7 cellular contexts compared by ENCODE assay signal in the genomic region with DNA sequence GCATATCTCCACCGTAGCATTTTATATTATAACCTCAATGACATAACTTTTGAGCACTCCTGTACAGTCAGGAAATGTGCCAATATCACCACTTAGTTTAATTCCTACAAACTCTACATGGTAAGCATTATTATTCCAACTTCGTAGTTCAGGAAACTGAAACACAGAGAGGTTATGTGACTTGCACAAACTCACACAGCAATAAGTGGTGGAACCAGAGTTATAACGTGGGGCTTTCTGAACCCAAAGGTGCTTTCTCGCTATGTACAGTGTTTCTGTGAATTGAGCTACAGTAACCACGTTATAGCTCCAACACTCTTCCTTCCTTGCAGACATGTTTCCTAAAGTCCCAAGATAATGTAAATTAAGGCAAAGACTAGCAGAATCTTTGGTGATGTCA.
"Had no signal": no experiment of that assay in that cellular context is flagged by ENCODE, and none has a peak within 500 bp of the region (broad histone marks: within the 10 kb centered on the region; RNA-seq: fewer than 3 reads in every experiment).

No MANE protein-coding gene starts in this region.

- H3K4me1 Mint-ChIP-seq: IgD-negative memory B cell had no signal

- H3K27ac ChIP-seq: HL-60, KMS-11 had no signal

- H3K36me3 Mint-ChIP-seq: IgD-negative memory B cell had no signal

- DNase-seq: IMR-90, KBM-7, KG1 had no signal

- H3K4me2 ChIP-seq: KMS-11 had no signal

- H3K4me3 Mint-ChIP-seq: IgD-negative memory B cell had no signal

- H3K27ac Mint-ChIP-seq: IgD-negative memory B cell had no signal

- FAIRE-seq: HTR-8/SVneo had no signal

- H3K9me3 Mint-ChIP-seq: IgD-negative memory B cell had no signal

- H3K9ac ChIP-seq: KMS-11 had no signal
